In genomic region chr14:85909581-85909980, GRCh38 we compare ENCODE assay signal across 14 cellular contexts.
"Had no signal": no experiment of that assay in that cellular context is flagged by ENCODE, and none has a peak within 500 bp of the region (broad histone marks: within the 10 kb centered on the region; RNA-seq: fewer than 3 reads in every experiment).

No MANE protein-coding gene starts in this region.

- ATAC-seq: body of pancreas; stimulated activated effector memory CD8-positive, alpha-beta T cell treated with anti-CD3 and anti-CD28 coated beads, Interleukin-12 subunit alpha, Interleukin-12 subunit beta, amount 100 ng/mL, for 72 hours had no signal

- H3K27me3 ChIP-seq: body of pancreas, neural progenitor cell, tibial nerve, vagina had no signal

- H3K4me3 ChIP-seq: body of pancreas, neural progenitor cell, skin epidermis, tibial nerve, vagina had no signal

- H3K36me3 ChIP-seq: neural progenitor cell, tibial nerve, vagina had no signal

- FAIRE-seq: kidney had no signal

- H3K9me3 ChIP-seq: body of pancreas, vagina had no signal

- DNase-seq: activated B cell treated with CpG ODN at 0.5 μM for 24 hours; activated CD4-positive, alpha-beta T cell treated with anti-CD3 and anti-CD28 coated beads, Interleukin-2, amount 10 ng/mL, durations not matched to agents 24 days and 14 days; activated CD8-positive, alpha-beta memory T cell treated with anti-CD3 and anti-CD28 coated beads for 24 hours; activated naive CD4-positive, alpha-beta T cell treated with anti-CD3 and anti-CD28 coated beads for 36 hours; body of pancreas; dermis blood vessel endothelial cell; erythroblast; kidney; retina had no signal

- H3K4me1 ChIP-seq: tibial nerve, vagina had no signal

- H3K27ac ChIP-seq: body of pancreas, neural progenitor cell, skin epidermis, tibial nerve, vagina had no signal
